In genomic region chr13:54415753-54416366, GRCh38 we compare ENCODE assay signal across 24 cellular contexts.
"Had no signal": no experiment of that assay in that cellular context is flagged by ENCODE, and none has a peak within 500 bp of the region (broad histone marks: within the 10 kb centered on the region; RNA-seq: fewer than 3 reads in every experiment).

No MANE protein-coding gene starts in this region.

- ATAC-seq: activated T-cell treated with anti-CD3 and anti-CD28 coated beads, Interleukin-2, amount 50 U/mL, for 4 hours; T-helper 17 cell had no signal

- H3K4me3 ChIP-seq: cardiac muscle cell, Peyer's patch had no signal

- H3K9ac ChIP-seq: KMS-11 had no signal

- H3K36me3 ChIP-seq: brain microvascular endothelial cell, cardiac muscle cell, Peyer's patch had no signal

- H3K27ac ChIP-seq: brain microvascular endothelial cell, cardiac muscle cell, KMS-11, Peyer's patch had no signal

- H3K4me2 ChIP-seq: KMS-11 had no signal

- H3K9me3 ChIP-seq: Peyer's patch had no signal

- H3K27ac Mint-ChIP-seq: activated B cell treated with CpG ODN at 0.5 μM for 24 hours; activated CD4-positive, alpha-beta T cell treated with anti-CD3 and anti-CD28 coated beads, Interleukin-2, amount 10 ng/mL, durations not matched to agents 24 days and 14 days; activated naive CD8-positive, alpha-beta T cell treated with anti-CD3 and anti-CD28 coated beads for 36 hours; T-helper 17 cell had no signal

- H3K27me3 ChIP-seq: brain microvascular endothelial cell, cardiac muscle cell, Peyer's patch had no signal

- H3K27me3 Mint-ChIP-seq: activated B cell treated with CpG ODN at 0.5 μM for 24 hours; activated CD4-positive, alpha-beta T cell treated with anti-CD3 and anti-CD28 coated beads, Interleukin-2, amount 10 ng/mL, durations not matched to agents 24 days and 14 days; activated naive CD8-positive, alpha-beta T cell treated with anti-CD3 and anti-CD28 coated beads for 36 hours; T-helper 17 cell had no signal

- H3K4me1 Mint-ChIP-seq: activated B cell treated with CpG ODN at 0.5 μM for 24 hours; activated CD4-positive, alpha-beta T cell treated with anti-CD3 and anti-CD28 coated beads, Interleukin-2, amount 10 ng/mL, durations not matched to agents 24 days and 14 days; activated naive CD8-positive, alpha-beta T cell treated with anti-CD3 and anti-CD28 coated beads for 36 hours; T-helper 17 cell had no signal

- DNase-seq: activated B cell treated with CpG ODN at 0.5 μM for 24 hours; activated CD4-positive, alpha-beta T cell treated with anti-CD3 and anti-CD28 coated beads for 1 hour; activated CD4-positive, alpha-beta T cell treated with anti-CD3 and anti-CD28 coated beads, Interleukin-2, amount 10 ng/mL, durations not matched to agents 24 days and 14 days; activated CD4-positive, alpha-beta T cell treated with anti-CD3 and anti-CD28 coated beads, Interleukin-2, amount 50 U/mL, for 48 hours; activated effector memory CD4-positive, alpha-beta T cell treated with anti-CD3 and anti-CD28 coated beads, Interleukin-2, amount 50 U/mL, for 16 hours; activated naive CD4-positive, alpha-beta T cell treated with Interleukin-2 at 50 U/mL for 16 hours; activated naive CD8-positive, alpha-beta T cell treated with anti-CD3 and anti-CD28 coated beads for 36 hours; activated T-cell treated with anti-CD3 and anti-CD28 coated beads, Interleukin-2, amount 50 U/mL, for 4 hours; brain microvascular endothelial cell; NCI-H1092 treated with DMSO at 0.1 percent for 48 hours; NCI-H1417 treated with DMSO at 0.1 percent for 48 hours; NCI-H1694 treated with DMSO at 0.1 percent for 48 hours; NCI-H2029 treated with DMSO at 0.1 percent for 48 hours; NCI-H345; NCI-H510A; NCI-H526 treated with DMSO at 0.1 percent for 48 hours; NCI-H82; NK-92 treated with Interleukin-12 subunit alpha and Interleukin-12 subunit beta, amount 100 ng/mL, for 24 hours; Peyer's patch; SIG-M5; T-helper 17 cell; T-helper 9 cell had no signal

- H3K4me1 ChIP-seq: Peyer's patch had no signal

- H3K36me3 Mint-ChIP-seq: activated naive CD8-positive, alpha-beta T cell treated with anti-CD3 and anti-CD28 coated beads for 36 hours had no signal

- H3K4me3 Mint-ChIP-seq: activated B cell treated with CpG ODN at 0.5 μM for 24 hours; activated CD4-positive, alpha-beta T cell treated with anti-CD3 and anti-CD28 coated beads, Interleukin-2, amount 10 ng/mL, durations not matched to agents 24 days and 14 days; activated naive CD8-positive, alpha-beta T cell treated with anti-CD3 and anti-CD28 coated beads for 36 hours; activated T-cell treated with anti-CD3 and anti-CD28 coated beads, Interleukin-2, amount 50 U/mL, for 4 hours; T-helper 17 cell had no signal
